ENCODE assay signal across 28 cellular contexts in genomic region chr2:116955646-116956045, GRCh38.
"Had no signal": no experiment of that assay in that cellular context is flagged by ENCODE, and none has a peak within 500 bp of the region (broad histone marks: within the 10 kb centered on the region; RNA-seq: fewer than 3 reads in every experiment).

No MANE protein-coding gene starts in this region.

- H3K36me3 ChIP-seq: colonic mucosa, esophagus muscularis mucosa, esophagus squamous epithelium, gastrocnemius medialis, gastroesophageal sphincter, heart left ventricle, heart right ventricle had no signal

- H3K27ac ChIP-seq: colonic mucosa, coronary artery, dorsolateral prefrontal cortex, epithelial cell of prostate, esophagus muscularis mucosa, esophagus squamous epithelium, foreskin keratinocyte, gastrocnemius medialis, gastroesophageal sphincter, heart left ventricle, heart right ventricle had no signal

- H3K4me3 ChIP-seq: colonic mucosa, coronary artery, dorsolateral prefrontal cortex, esophagus muscularis mucosa, esophagus squamous epithelium, gastrocnemius medialis, gastroesophageal sphincter, heart left ventricle, heart right ventricle had no signal

- H3K9me3 ChIP-seq: colonic mucosa, esophagus squamous epithelium, gastrocnemius medialis, gastroesophageal sphincter had no signal

- DNase-seq: colonic mucosa; cortex of kidney; dermis blood vessel endothelial cell; dorsolateral prefrontal cortex; effector CD4-positive, alpha-beta T cell; effector CD8-positive, alpha-beta T cell; effector memory CD4-positive, alpha-beta T cell; effector memory CD8-positive, alpha-beta T cell; endodermal cell; erythroblast; esophagus squamous epithelium; foreskin fibroblast; foreskin keratinocyte; foreskin melanocyte; gastrocnemius medialis; glutamatergic neuron; head of caudate nucleus; heart left ventricle; heart right ventricle had no signal

- H3K27me3 ChIP-seq: colonic mucosa, esophagus muscularis mucosa, esophagus squamous epithelium, foreskin keratinocyte, gastrocnemius medialis, gastroesophageal sphincter, heart left ventricle, heart right ventricle had no signal

- ATAC-seq: effector memory CD8-positive, alpha-beta T cell; esophagus mucosa; foreskin keratinocyte; gastrocnemius medialis; gastroesophageal sphincter; heart left ventricle; heart right ventricle had no signal

- H3K4me1 ChIP-seq: colonic mucosa, esophagus muscularis mucosa, esophagus squamous epithelium, foreskin keratinocyte, gastrocnemius medialis, gastroesophageal sphincter, heart left ventricle, heart right ventricle had no signal

- FAIRE-seq: colon, endometrium, endothelial cell of umbilical vein, frontal cortex had no signal
